12 cellular contexts compared by ENCODE assay signal in genomic region chr2:238284802-238285515, GRCh38. TPM values are rescaled to one million over a fixed set of nuclear protein-coding genes. Genes with fewer than 3 reads are reported as not detected.
DNase-seq lines count a peak whose midpoint lies in the region; FAIRE-seq and TF ChIP-seq lines count a peak whose summit lies in the region.
"Had no signal": no experiment of that assay in that cellular context is flagged by ENCODE, and none has a peak within 500 bp of the region (broad histone marks: within the 10 kb centered on the region; RNA-seq: fewer than 3 reads in every experiment).

No MANE protein-coding gene starts in this region.

- peaks cover 52% of the 10 kb centered on the region for H3K79me2 ChIP-seq in astrocyte (ENCODE audit: insufficient read depth, low read length)

- peak overlapping the region; percentile 98 for H3K27ac ChIP-seq in C4-2B
- H3K27ac ChIP-seq in astrocyte (ENCODE audit: low read depth, low read length), result peak overlapping the region; percentile 92
- H3K27ac ChIP-seq in iPS-20b (ENCODE audit: low read length), result no peak overlapping the region
- peak overlapping the region; percentile 93 to 97 (median 94) for H3K27ac ChIP-seq in sigmoid colon

- no peak overlapping the region for H3K4me3 Mint-ChIP-seq in astrocyte (ENCODE audit: unreplicated experiment)
- H3K4me3 Mint-ChIP-seq in activated CD4-positive, alpha-beta T cell treated with anti-CD3 and anti-CD28 coated beads, Interleukin-2, amount 10 ng/mL, durations not matched to agents 24 days and 14 days, result no peak overlapping the region
- H3K4me3 Mint-ChIP-seq: B cell had no signal

- no peaks in the 10 kb centered on the region for H3K9me3 ChIP-seq in astrocyte (ENCODE audit: insufficient read depth, low read depth, low read length)
- H3K9me3 ChIP-seq in iPS-20b (ENCODE audit: insufficient read depth, low read depth, low read length), result no peaks in the 10 kb centered on the region
- H3K9me3 ChIP-seq in sigmoid colon, result no peaks in the 10 kb centered on the region

- H3K4me3 ChIP-seq in astrocyte (ENCODE audit: insufficient read depth, low read depth, low read length) (no peak overlapping the region), iPS-20b (ENCODE audit: low read length) (no peak overlapping the region), sigmoid colon (no peak overlapping the region)

- H3K9me3 Mint-ChIP-seq in astrocyte (ENCODE audit: unreplicated experiment), result no peaks in the 10 kb centered on the region
- H3K9me3 Mint-ChIP-seq in activated CD4-positive, alpha-beta T cell treated with anti-CD3 and anti-CD28 coated beads, Interleukin-2, amount 10 ng/mL, durations not matched to agents 24 days and 14 days, result no peaks in the 10 kb centered on the region

- 23 to 75% methylated on average over 11 of the region's 11 CpGs for WGBS in sigmoid colon, 2 donors

- no peak for TF ChIP-seq POLR2A in sigmoid colon (IDR thresholded peaks at IDR 0.05)

- peak overlapping the region; percentile 66 for H3K27ac Mint-ChIP-seq in astrocyte (ENCODE audit: unreplicated experiment)
- no peak overlapping the region for H3K27ac Mint-ChIP-seq in activated CD4-positive, alpha-beta T cell treated with anti-CD3 and anti-CD28 coated beads, Interleukin-2, amount 10 ng/mL, durations not matched to agents 24 days and 14 days

- no peak overlapping the region for H2AFZ ChIP-seq in astrocyte (ENCODE audit: low read depth, low read length)

- H3K27me3 Mint-ChIP-seq in astrocyte (ENCODE audit: low read depth, unreplicated experiment), result peaks cover 8% of the 10 kb centered on the region
- H3K27me3 Mint-ChIP-seq in activated CD4-positive, alpha-beta T cell treated with anti-CD3 and anti-CD28 coated beads, Interleukin-2, amount 10 ng/mL, durations not matched to agents 24 days and 14 days, result no peaks in the 10 kb centered on the region
- H3K27me3 Mint-ChIP-seq: B cell had no signal

- no peaks in the 10 kb centered on the region for H3K36me3 Mint-ChIP-seq in astrocyte (ENCODE audit: low read depth, unreplicated experiment)
- H3K36me3 Mint-ChIP-seq in activated CD4-positive, alpha-beta T cell treated with anti-CD3 and anti-CD28 coated beads, Interleukin-2, amount 10 ng/mL, durations not matched to agents 24 days and 14 days (ENCODE audit: low read depth), result peaks cover 4% of the 10 kb centered on the region

- H3K4me1 Mint-ChIP-seq in astrocyte (ENCODE audit: low read depth, unreplicated experiment), result peaks cover 25% of the 10 kb centered on the region
- H3K4me1 Mint-ChIP-seq in activated CD4-positive, alpha-beta T cell treated with anti-CD3 and anti-CD28 coated beads, Interleukin-2, amount 10 ng/mL, durations not matched to agents 24 days and 14 days, result peaks cover 24% of the 10 kb centered on the region

- H3K4me2 ChIP-seq in astrocyte (ENCODE audit: low read length), result peak overlapping the region; percentile 91

- H3K36me3 ChIP-seq in astrocyte (ENCODE audit: insufficient read depth, low read length), result no peaks in the 10 kb centered on the region
- no peaks in the 10 kb centered on the region for H3K36me3 ChIP-seq in iPS-20b (ENCODE audit: insufficient read depth, low read depth, low read length)
- H3K36me3 ChIP-seq in sigmoid colon, result no peaks in the 10 kb centered on the region

- H3K9ac ChIP-seq in astrocyte (ENCODE audit: low read length), result peak overlapping the region; percentile 72
- peak overlapping the region; percentile 37; the same call in 1 of the 2 replicates for H3K9ac ChIP-seq in iPS-20b (ENCODE audit: low read depth, low read length)

- intact Hi-C loops in sigmoid colon (cut with DNase I), result loop anchor here (5.0 kb wide), 2 partner anchors 142 to 312 kb away; partner anchors contain the start of gene ASB1
- intact Hi-C loops in activated CD4-positive, alpha-beta T cell treated with anti-CD3 and anti-CD28 coated beads, Interleukin-2, amount 10 ng/mL, durations not matched to agents 24 days and 14 days (cut with micrococcal nuclease), result loop anchor here (5.0 kb wide), 1 partner anchor 583 kb away; no protein-coding TSS in a partner anchor

- DNase-seq in astrocyte (ENCODE audit: low read depth), result no peak
- DNase-seq in sigmoid colon, result peak; percentile 56
- no peak for DNase-seq in activated CD4-positive, alpha-beta T cell treated with anti-CD3 and anti-CD28 coated beads, Interleukin-2, amount 10 ng/mL, durations not matched to agents 24 days and 14 days
- no peak for DNase-seq in H4 (ENCODE audit: low spot score)
- DNase-seq in hepatic stellate cell (ENCODE audit: low spot score), result no peak
- DNase-seq in Kasumi-1 (lab: John Stamatoyannopoulos, UW), result no peak
- DNase-seq: activated T-cell treated with anti-CD3 and anti-CD28 coated beads, Interleukin-2, amount 50 U/mL, for 48 hours; cerebellar nuclear complex; NCI-H1694 treated with DMSO at 0.1 percent for 48 hours had no signal

- peaks cover 40% of the 10 kb centered on the region for H3K4me1 ChIP-seq in astrocyte (ENCODE audit: insufficient read depth, low read length)
- H3K4me1 ChIP-seq in iPS-20b (ENCODE audit: insufficient read depth, low read length), result peaks cover 21% of the 10 kb centered on the region
- peaks cover 0 to 76% (median 50%) of the 10 kb centered on the region in 4 donors for H3K4me1 ChIP-seq in sigmoid colon

- peaks cover 23% of the 10 kb centered on the region for H4K20me1 ChIP-seq in astrocyte (ENCODE audit: insufficient read depth, low read length)

- no peak for TF ChIP-seq EP300 in sigmoid colon (IDR thresholded peaks at IDR 0.05)

- H3K27me3 ChIP-seq in astrocyte (ENCODE audit: insufficient read depth, low read length) (no peaks in the 10 kb centered on the region), iPS-20b (ENCODE audit: insufficient read depth, low read length) (peaks cover 22% of the 10 kb centered on the region; the same call in 1 of the 2 replicates), sigmoid colon (no peaks in the 10 kb centered on the region)

- no peak for FAIRE-seq in astrocyte (lab: Jason Lieb, UNC)

- TF ChIP-seq CTCF in C4-2B (conservative IDR thresholded peaks at IDR 0.05) (no peak), astrocyte (IDR thresholded peaks at IDR 0.05; ENCODE audit: insufficient read depth, low read depth, low read length) (no peak), sigmoid colon (IDR thresholded peaks at IDR 0.05) (no peak)

RNA-seq across cellular contexts. Expression of gene PER2, which starts 3.5 kb away (rescaled TPM):
- total RNA-seq in astrocyte (2.0 and 3.5 TPM in 2 replicates), sigmoid colon (10 to 100 TPM in 1 of 4 donors, 1 to 10 TPM in 3; 7.7 to 11.8 (median 9.2) TPM)
- 1 to 10 TPM; 3.7 to 7.1 (median 4.2) TPM for polyA plus RNA-seq in sigmoid colon
- 18.3 and 21.9 TPM in 2 replicates for total RNA-seq in activated CD4-positive, alpha-beta T cell treated with anti-CD3 and anti-CD28 coated beads, Interleukin-2, amount 10 ng/mL, durations not matched to agents 24 days and 14 days
- total RNA-seq in H4 (2014; rRNA removed; shearing (Covaris generic)), result 3.9 and 4.6 TPM in 2 replicates

RNA-seq across cellular contexts. Expression of gene TRAF3IP1, which starts 35.4 kb away (rescaled TPM):
- 17.8 and 19.6 TPM in 2 replicates for total RNA-seq in astrocyte
- total RNA-seq in sigmoid colon, result 10 to 100 TPM; 17.5 to 20.8 (median 18.2) TPM
- 10 to 100 TPM in 1 of 3 donors, 1 to 10 TPM in 2; 6.9 to 13.2 (median 7.2) TPM for polyA plus RNA-seq in sigmoid colon
- total RNA-seq in activated CD4-positive, alpha-beta T cell treated with anti-CD3 and anti-CD28 coated beads, Interleukin-2, amount 10 ng/mL, durations not matched to agents 24 days and 14 days, result 11.0 and 12.7 TPM in 2 replicates
- total RNA-seq in H4 (2014; rRNA removed; shearing (Covaris generic)), result 1.8 and 7.4 TPM in 2 replicates

RNA-seq across cellular contexts. Expression of gene HES6, which starts 45.1 kb away (rescaled TPM):
- 1.3 and 3.0 TPM in 2 replicates for total RNA-seq in astrocyte
- 10 to 100 TPM; 13.2 to 27.3 (median 18.1) TPM for total RNA-seq in sigmoid colon
- 10 to 100 TPM; 40.7 to 59.2 (median 52.3) TPM for polyA plus RNA-seq in sigmoid colon
- 10.2 and 10.3 TPM in 2 replicates for total RNA-seq in activated CD4-positive, alpha-beta T cell treated with anti-CD3 and anti-CD28 coated beads, Interleukin-2, amount 10 ng/mL, durations not matched to agents 24 days and 14 days
- total RNA-seq in H4 (2014; rRNA removed; shearing (Covaris generic)), result 4.8 and 6.3 TPM in 2 replicates
